In the genomic region with DNA sequence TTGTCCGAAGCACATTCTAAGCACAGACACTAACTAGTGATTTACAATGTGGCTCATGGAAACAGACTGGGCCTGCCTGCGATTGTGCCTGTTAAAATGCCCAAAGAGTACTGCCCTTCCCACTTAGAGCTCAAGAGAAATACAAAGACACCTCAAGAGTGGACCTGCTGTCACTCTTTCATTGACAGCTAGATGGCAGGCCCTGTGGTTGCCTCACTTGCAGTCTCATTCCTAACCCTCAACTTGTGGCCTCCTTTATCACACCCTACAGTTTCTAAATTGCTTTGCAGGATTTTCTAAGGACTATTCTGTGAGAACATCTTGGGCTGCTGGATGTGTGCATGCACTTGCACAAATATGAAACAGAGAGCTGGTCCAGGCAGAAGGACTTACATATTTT, we compare ENCODE assay signal across 9 cellular contexts.
A peak's percentile ranks its signal among the peaks of the same experiment; 100 is the strongest.
DNase-seq lines count a peak whose midpoint lies in the region; ATAC-seq and TF ChIP-seq lines count a peak whose summit lies in the region.
"Had no signal": no experiment of that assay in that cellular context is flagged by ENCODE, and none has a peak within 500 bp of the region (broad histone marks: within the 10 kb centered on the region; RNA-seq: fewer than 3 reads in every experiment).

No MANE protein-coding gene starts in this region.

- H3K4me1 ChIP-seq in A673 (ENCODE audit: insufficient read depth, low read length, poor library complexity, severe bottlenecking), result no peaks in the 10 kb centered on the region
- H3K4me1 ChIP-seq in transverse colon, result no peaks in the 10 kb centered on the region
- peaks cover 1% of the 10 kb centered on the region for H3K4me1 ChIP-seq in ovary (ENCODE audit: insufficient read depth)

- no peaks in the 10 kb centered on the region for H3K36me3 Mint-ChIP-seq in activated CD4-positive, alpha-beta memory T cell treated with anti-CD3 and anti-CD28 coated beads for 36 hours
- no peaks in the 10 kb centered on the region for H3K36me3 Mint-ChIP-seq in type B pancreatic cell
- H3K36me3 Mint-ChIP-seq: naive thymus-derived CD4-positive, alpha-beta T cell had no signal

- intact Hi-C loops in A673 (cut with micrococcal nuclease; ENCODE audit: unreplicated experiment), result no loop called here
- intact Hi-C loops in activated CD4-positive, alpha-beta memory T cell treated with anti-CD3 and anti-CD28 coated beads for 36 hours (cut with micrococcal nuclease), result loop anchor here (1.0 kb wide), 1 partner anchor 26 kb away; no protein-coding TSS in a partner anchor
- intact Hi-C loops in transverse colon (cut with DNase I; ENCODE audit: low total_unique reads), result no loop called here
- intact Hi-C loops in ovary (cut with DNase I), result no loop called here

- TF ChIP-seq CTCF in A673 (conservative IDR thresholded peaks at IDR 0.05; ENCODE audit: low read depth, low read length) (peak; percentile 50), type B pancreatic cell (conservative IDR thresholded peaks at IDR 0.05) (peak; percentile 16), transverse colon (IDR thresholded peaks at IDR 0.05) (no peak), ovary (IDR thresholded peaks at IDR 0.05) (no peak)

- no peak overlapping the region for H3K27ac ChIP-seq in A673 (ENCODE audit: low read depth, low read length, poor library complexity, severe bottlenecking)
- H3K27ac ChIP-seq in transverse colon, result no peak overlapping the region
- no peak overlapping the region for H3K27ac ChIP-seq in ovary

- in situ Hi-C loops in transverse colon (cut with MboI; ENCODE audit: low pct_ligation_motif_present in 1 of 4, low pct_unique_long_range_greater_than_20kb in 1 of 4, low sequenced_read_pairs in 3 of 4), result no loop called here

- H3K4me3 ChIP-seq in A673 (ENCODE audit: low read depth, low read length, poor library complexity, severe bottlenecking), result no peak overlapping the region
- H3K4me3 ChIP-seq in transverse colon, result no peak overlapping the region
- H3K4me3 ChIP-seq in ovary, result no peak overlapping the region

- 77% methylated on average over 2 of the region's 2 CpGs; no CpG with 5 or more reads in 1 of the 2 donors for WGBS in transverse colon (ENCODE audit: low coverage in 1 of 2), 2 donors
- 84 to 92% (median 90%) methylated on average over 2 of the region's 2 CpGs for WGBS in ovary, 3 donors

- POLR2A ChIA-PET in A673 (lab: Charles Lee; ENCODE audit: low non-redundant PET), result no interaction called here
- POLR2A ChIA-PET in activated CD4-positive, alpha-beta memory T cell treated with anti-CD3 and anti-CD28 coated beads for 36 hours (lab: Charles Lee), result no interaction called here
- POLR2A ChIA-PET in HEK293T (lab: Yijun Ruan, JAX), result no interaction called here

- H3K4me1 Mint-ChIP-seq in activated CD4-positive, alpha-beta memory T cell treated with anti-CD3 and anti-CD28 coated beads for 36 hours (ENCODE audit: low read depth), result no peaks in the 10 kb centered on the region
- H3K4me1 Mint-ChIP-seq in type B pancreatic cell (ENCODE audit: unreplicated experiment), result no peaks in the 10 kb centered on the region
- H3K4me1 Mint-ChIP-seq: naive thymus-derived CD4-positive, alpha-beta T cell had no signal

- BruUV-seq in A673 (replicated peaks; lab: Mats Ljungman, UMichigan), result no TSS peak

- no peak overlapping the region for H3K4me3 Mint-ChIP-seq in activated CD4-positive, alpha-beta memory T cell treated with anti-CD3 and anti-CD28 coated beads for 36 hours
- H3K4me3 Mint-ChIP-seq in type B pancreatic cell, result no peak overlapping the region
- H3K4me3 Mint-ChIP-seq: naive thymus-derived CD4-positive, alpha-beta T cell had no signal

- CTCF ChIA-PET in A673 (lab: Charles Lee) (interaction anchor here (0.7 kb wide), 1 partner anchor 110 kb away, joined by 3 read pairs; no protein-coding TSS in a partner anchor), HEK293T (lab: Yijun Ruan, JAX) (no interaction called here)
- CTCF ChIA-PET in activated CD4-positive, alpha-beta memory T cell treated with anti-CD3 and anti-CD28 coated beads for 36 hours (lab: Charles Lee), result interaction anchor here (1.2 to 1.5 kb wide), 2 partner anchors 8 to 882 kb away, joined by 5 read pairs; no protein-coding TSS in a partner anchor

- H3K36me3 ChIP-seq in A673 (ENCODE audit: insufficient read depth, low read length, poor library complexity, severe bottlenecking) (no peaks in the 10 kb centered on the region), transverse colon (no peaks in the 10 kb centered on the region), ovary (no peaks in the 10 kb centered on the region)

- TF ChIP-seq EP300 in transverse colon (IDR thresholded peaks at IDR 0.05; ENCODE audit: low read depth) (no peak), ovary (IDR thresholded peaks at IDR 0.05) (no peak)

- H3K27me3 Mint-ChIP-seq in activated CD4-positive, alpha-beta memory T cell treated with anti-CD3 and anti-CD28 coated beads for 36 hours, result no peaks in the 10 kb centered on the region
- H3K27me3 Mint-ChIP-seq in type B pancreatic cell, result no peaks in the 10 kb centered on the region
- H3K27me3 Mint-ChIP-seq: naive thymus-derived CD4-positive, alpha-beta T cell had no signal

- no peak overlapping the region for H3K27ac Mint-ChIP-seq in activated CD4-positive, alpha-beta memory T cell treated with anti-CD3 and anti-CD28 coated beads for 36 hours
- no peak overlapping the region for H3K27ac Mint-ChIP-seq in type B pancreatic cell
- H3K27ac Mint-ChIP-seq: naive thymus-derived CD4-positive, alpha-beta T cell had no signal

- H3K27me3 ChIP-seq in A673 (replicated peaks; ENCODE audit: insufficient read depth, low read depth, low read length, poor library complexity) (no peaks in the 10 kb centered on the region), transverse colon (no peaks in the 10 kb centered on the region), ovary (no peaks in the 10 kb centered on the region)

- ATAC-seq in GM18870 (IDR thresholded peaks at IDR 0.05; ENCODE audit: unreplicated experiment) (peak; percentile 84), HG03097 (IDR thresholded peaks at IDR 0.05; ENCODE audit: low FRiP score, unreplicated experiment) (peak; percentile 82)
- ATAC-seq: naive thymus-derived CD4-positive, alpha-beta T cell had no signal

- no peak for TF ChIP-seq POLR2A in transverse colon (IDR thresholded peaks at IDR 0.05)
- no peak for TF ChIP-seq POLR2A in ovary (IDR thresholded peaks at IDR 0.05)

- H3K9me3 Mint-ChIP-seq in activated CD4-positive, alpha-beta memory T cell treated with anti-CD3 and anti-CD28 coated beads for 36 hours, result no peaks in the 10 kb centered on the region
- no peaks in the 10 kb centered on the region for H3K9me3 Mint-ChIP-seq in type B pancreatic cell
- H3K9me3 Mint-ChIP-seq: naive thymus-derived CD4-positive, alpha-beta T cell had no signal

- H3K9me3 ChIP-seq in A673 (ENCODE audit: low read depth, low read length, poor library complexity, severe bottlenecking), result no peaks in the 10 kb centered on the region
- no peaks in the 10 kb centered on the region for H3K9me3 ChIP-seq in transverse colon
- no peaks in the 10 kb centered on the region for H3K9me3 ChIP-seq in ovary

- DNase-seq in A673 (ENCODE audit: low spot score) (peak; percentile 48), type B pancreatic cell (ENCODE audit: extremely low spot score, unreplicated experiment) (no peak), HEK293T (ENCODE audit: extremely low spot score) (no peak), transverse colon (no peak), ovary (no peak)
- DNase-seq in activated CD4-positive, alpha-beta memory T cell treated with anti-CD3 and anti-CD28 coated beads for 36 hours, result peak; percentile 36

TF ChIP-seq in HEK293T, 16 proteins besides CTCF, POLR2A, EP300 and RAD21:
- no peak for TF ChIP-seq ELF4 (IDR thresholded peaks at IDR 0.05)
- TF ChIP-seq FOXM1 (IDR thresholded peaks at IDR 0.05; ENCODE audit: borderline replicate concordance), result no peak
- TF ChIP-seq LEF1 (IDR thresholded peaks at IDR 0.05; ENCODE audit: borderline replicate concordance), result no peak
TF ChIP-seq in HEK293T: peak in this region for 0.

Comparison
In these comparisons a context has a peak if more than half of its experiments do, and no peak if none do; other contexts are left out.
1. DNase-seq: peak in A673 (single experiment) and activated CD4-positive, alpha-beta memory T cell treated with anti-CD3 and anti-CD28 coated beads for 36 hours (single experiment); none in type B pancreatic cell (single experiment), HEK293T (single experiment), transverse colon (single experiment) and ovary (0 of 5).
2. CTCF ChIP-seq: peak in A673 (single experiment) and type B pancreatic cell (single experiment); none in transverse colon (0 of 5) and ovary (0 of 3).